In genomic region chr9:16136961-16137360, GRCh38 we compare ENCODE assay signal across 13 cellular contexts.
A peak's percentile ranks its signal among the peaks of the same experiment; 100 is the strongest.
DNase-seq lines count a peak whose midpoint lies in the region; ATAC-seq and TF ChIP-seq lines count a peak whose summit lies in the region.
"Had no signal": no experiment of that assay in that cellular context is flagged by ENCODE, and none has a peak within 500 bp of the region (broad histone marks: within the 10 kb centered on the region; RNA-seq: fewer than 3 reads in every experiment).

No MANE protein-coding gene starts in this region.

- H3K4me1 Mint-ChIP-seq in activated CD4-positive, alpha-beta T cell treated with anti-CD3 and anti-CD28 coated beads for 36 hours: no peaks in the 10 kb centered on the region

- H3K27me3 Mint-ChIP-seq in activated CD4-positive, alpha-beta T cell treated with anti-CD3 and anti-CD28 coated beads for 36 hours: peaks cover 2% of the 10 kb centered on the region

- H3K27ac Mint-ChIP-seq in activated CD4-positive, alpha-beta T cell treated with anti-CD3 and anti-CD28 coated beads for 36 hours: no peak overlapping the region
- H3K27ac Mint-ChIP-seq: CD8-positive, alpha-beta T cell; H9; naive thymus-derived CD8-positive, alpha-beta T cell had no signal

- H3K4me3 Mint-ChIP-seq in activated CD4-positive, alpha-beta T cell treated with anti-CD3 and anti-CD28 coated beads for 36 hours: no peak overlapping the region
- H3K4me3 Mint-ChIP-seq: CD8-positive, alpha-beta T cell; H9; naive thymus-derived CD8-positive, alpha-beta T cell had no signal

- intact Hi-C loops in sciatic nerve (cut with DNase I) (no loop called here), esophagus squamous epithelium (cut with DNase I) (no loop called here)
- intact Hi-C loops in activated CD4-positive, alpha-beta T cell treated with anti-CD3 and anti-CD28 coated beads for 36 hours (cut with DNase I, micrococcal nuclease): no loop called here

- POLR2A ChIA-PET in activated CD4-positive, alpha-beta T cell treated with anti-CD3 and anti-CD28 coated beads for 36 hours (lab: Charles Lee): no interaction called here

- ATAC-seq in sciatic nerve: peak; percentile 90
- no peak for ATAC-seq in activated CD4-positive, alpha-beta T cell treated with anti-CD3 and anti-CD28 coated beads for 36 hours
- ATAC-seq: CD8-positive, alpha-beta T cell; naive thymus-derived CD8-positive, alpha-beta T cell had no signal

- CTCF ChIA-PET in activated CD4-positive, alpha-beta T cell treated with anti-CD3 and anti-CD28 coated beads for 36 hours (lab: Charles Lee): interaction anchor here (1.1 kb wide), 1 partner anchor 10 kb away, joined by 3 read pairs; no protein-coding TSS in a partner anchor

- WGBS in esophagus squamous epithelium, 2 donors: 74% methylated on average over 3 of the region's 4 CpGs; no CpG with 5 or more reads in 1 of the 2 donors

- H3K27ac ChIP-seq in esophagus squamous epithelium: no peak overlapping the region

- H3K4me3 ChIP-seq in esophagus squamous epithelium: no peak overlapping the region

- no peaks in the 10 kb centered on the region for H3K36me3 ChIP-seq in esophagus squamous epithelium

- H3K9me3 Mint-ChIP-seq in activated CD4-positive, alpha-beta T cell treated with anti-CD3 and anti-CD28 coated beads for 36 hours (ENCODE audit: low read depth): no peaks in the 10 kb centered on the region
- H3K9me3 Mint-ChIP-seq: CD8-positive, alpha-beta T cell; H9; naive thymus-derived CD8-positive, alpha-beta T cell had no signal

- H3K9me3 ChIP-seq in esophagus squamous epithelium: no peaks in the 10 kb centered on the region

- no peak for TF ChIP-seq POLR2A in esophagus squamous epithelium (IDR thresholded peaks at IDR 0.05)

- no peaks in the 10 kb centered on the region for H3K36me3 Mint-ChIP-seq in activated CD4-positive, alpha-beta T cell treated with anti-CD3 and anti-CD28 coated beads for 36 hours (ENCODE audit: low read depth)
- H3K36me3 Mint-ChIP-seq: CD8-positive, alpha-beta T cell; naive thymus-derived CD8-positive, alpha-beta T cell had no signal

- peaks cover 0 to 7% (median 2%) of the 10 kb centered on the region in 3 donors for H3K4me1 ChIP-seq in esophagus squamous epithelium

- DNase-seq in GM04503 (ENCODE audit: low read depth) (peak; percentile 31), NCI-H524 (lab: John Stamatoyannopoulos, UW) (peak; percentile 77 to 81), fibroblast of peridontal ligament (ENCODE audit: extremely low read depth) (peak; percentile 85), sciatic nerve (ENCODE audit: low spot score) (peak; percentile 72), GM19238 (ENCODE audit: insufficient read length, low spot score) (no peak), esophagus squamous epithelium (lab: John Stamatoyannopoulos, UW) (no peak)
- DNase-seq in activated CD4-positive, alpha-beta T cell treated with anti-CD3 and anti-CD28 coated beads for 36 hours: no peak
- DNase-seq: activated CD4-positive, CD25-positive, alpha-beta regulatory T cell; anterior cingulate cortex; CD8-positive, alpha-beta T cell; H9; naive thymus-derived CD8-positive, alpha-beta T cell; stimulated activated naive CD4-positive, alpha-beta T cell treated with Interleukin-2 at 50 U/mL for 16 hours had no signal

- no peak for TF ChIP-seq CTCF in esophagus squamous epithelium (IDR thresholded peaks at IDR 0.05)

- peaks cover 0 to 5% (median 0%) of the 10 kb centered on the region in 4 donors for H3K27me3 ChIP-seq in esophagus squamous epithelium

Comparison
In these comparisons a context has a peak if more than half of its experiments do, and no peak if none do; other contexts are left out.
1. DNase-seq: peak in GM04503 (single experiment), NCI-H524 (2 of 2), fibroblast of peridontal ligament (single experiment) and sciatic nerve (single experiment); none in GM19238 (single experiment), activated CD4-positive, alpha-beta T cell treated with anti-CD3 and anti-CD28 coated beads for 36 hours (single experiment) and esophagus squamous epithelium (single experiment).